In the genomic region with DNA sequence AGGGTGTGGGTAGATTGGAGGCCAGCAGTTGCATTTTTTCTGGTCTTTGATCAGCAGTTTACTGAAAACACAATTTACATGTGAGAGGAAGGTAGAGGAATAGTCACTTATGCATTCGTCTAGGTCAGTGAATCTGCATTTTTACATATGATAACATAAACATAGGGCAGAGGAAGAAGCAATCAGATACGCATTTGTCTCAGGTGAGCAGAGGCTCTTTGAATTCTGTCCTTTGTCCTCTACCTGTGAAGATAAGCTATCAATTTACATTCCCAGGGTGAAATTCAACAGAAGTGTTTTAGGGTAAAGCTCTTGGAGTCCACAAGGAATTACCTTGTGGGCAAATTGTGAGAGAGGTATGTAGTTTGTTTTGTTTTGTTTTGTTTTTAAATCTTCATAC, we compare ENCODE assay signal across 26 cellular contexts.
DNase-seq lines count a peak whose midpoint lies in the region; ATAC-seq and TF ChIP-seq lines count a peak whose summit lies in the region.
"Had no signal": no experiment of that assay in that cellular context is flagged by ENCODE, and none has a peak within 500 bp of the region (broad histone marks: within the 10 kb centered on the region; RNA-seq: fewer than 3 reads in every experiment).

No MANE protein-coding gene starts in this region.

- POLR2A ChIA-PET in WTC11 (lab: Charles Lee) = no interaction called here

- DNase-seq in H9 (peak; percentile 25), WTC11 (ENCODE audit: low spot score) (no peak), iPS DF 6.9 (ENCODE audit: low read depth, low spot score) (peak; percentile 16), COLO829 (ENCODE audit: low spot score) (no peak), hepatic stellate cell (ENCODE audit: low spot score) (no peak)
- DNase-seq: AML-193; CD4-positive, alpha-beta T cell; DMS 273 treated with DMSO at 0.1 percent for 48 hours; DMS79; EL; GF-D8; Karpas-422; NCI-H1105; NCI-H1436 treated with DMSO at 0.1 percent for 48 hours; NCI-H187 treated with DMSO at 0.1 percent for 48 hours; NCI-H446; NCI-H526; NCI-H82; NK-92 treated with Interleukin-12 subunit alpha and Interleukin-12 subunit beta, amount 100 ng/mL, for 24 hours; PC-9 had no signal

- H3K36me3 ChIP-seq in iPS DF 6.9 (ENCODE audit: control insufficient read depth, insufficient read depth, low read length) = no peaks in the 10 kb centered on the region
- H3K36me3 ChIP-seq: BLaER1 treated with 17β-estradiol and CSF1 and Interleukin-3, amounts not matched to agents 10 nM and 100 nM; SJSA1 had no signal

- H4K20me1 ChIP-seq in H9 (ENCODE audit: control insufficient read depth, insufficient read depth, insufficient read length) = no peaks in the 10 kb centered on the region
- H4K20me1 ChIP-seq: BLaER1 treated with 17β-estradiol and CSF1 and Interleukin-3, amounts not matched to agents 10 nM and 100 nM had no signal

- no peaks in the 10 kb centered on the region for H3K23me2 ChIP-seq in H9 (ENCODE audit: insufficient read length, low read depth, low read length, poor library complexity, severe bottlenecking)

- H3K27ac ChIP-seq in H9 (ENCODE audit: insufficient read length, low read depth, low read length) = no peak overlapping the region
- no peak overlapping the region for H3K27ac ChIP-seq in iPS DF 6.9 (ENCODE audit: low read length)
- H3K27ac ChIP-seq: A549; BLaER1 treated with 17β-estradiol and CSF1 and Interleukin-3, amounts not matched to agents 10 nM and 100 nM; PC-9; SJSA1 had no signal

- no CpG with 5 or more reads among the region's 2 CpGs for WGBS in H9 (ENCODE audit: extremely low coverage, insufficient read length, low lambda C conversion rate)
- no CpG with 5 or more reads among the region's 2 CpGs for WGBS in iPS DF 6.9 (ENCODE audit: insufficient coverage, insufficient read length)

- no peak overlapping the region for H2BK12ac ChIP-seq in H9 (ENCODE audit: insufficient read length, low read depth, low read length)

- H3K79me1 ChIP-seq in H9 (ENCODE audit: insufficient read depth, low read depth, low read length, poor library complexity, severe bottlenecking) = no peaks in the 10 kb centered on the region

- peaks cover 65 to 67% of the 10 kb centered on the region in 2 experiments for H3K9me3 Mint-ChIP-seq in H9
- H3K9me3 Mint-ChIP-seq in WTC11 = peaks cover 6% of the 10 kb centered on the region

- peak overlapping the region in 2 of 3 experiments; percentile 36 to 63; a peak in 5 of 7 replicates for H3K27ac Mint-ChIP-seq in H9
- peak overlapping the region; percentile 20 for H3K27ac Mint-ChIP-seq in WTC11
- H3K27ac Mint-ChIP-seq: CD4-positive, alpha-beta T cell had no signal

- no peak overlapping the region for H2AFZ ChIP-seq in H9 (ENCODE audit: low read length)
- H2AFZ ChIP-seq: PC-9 had no signal

- no peak overlapping the region for H3K23ac ChIP-seq in H9 (ENCODE audit: insufficient read length, low read depth, low read length)

- H2BK15ac ChIP-seq in H9 (ENCODE audit: low read depth, low read length) = no peak overlapping the region

- peaks cover 6% of the 10 kb centered on the region for H3K9me3 ChIP-seq in H9 (ENCODE audit: control insufficient read depth, low read depth, low read length)
- no peaks in the 10 kb centered on the region for H3K9me3 ChIP-seq in iPS DF 6.9 (ENCODE audit: control insufficient read depth, insufficient read depth, low read length)
- H3K9me3 ChIP-seq: A549, SJSA1 had no signal

- H2BK20ac ChIP-seq in H9 (ENCODE audit: low read depth, low read length, poor library complexity, severe bottlenecking) = no peak overlapping the region

- H3K27me3 Mint-ChIP-seq in H9 (ENCODE audit: low read depth) (peaks cover 2% of the 10 kb centered on the region; the same call in 1 of the 2 replicates), WTC11 (ENCODE audit: low read depth) (peaks cover 24% of the 10 kb centered on the region)
- H3K27me3 Mint-ChIP-seq: CD4-positive, alpha-beta T cell had no signal

- no peak overlapping the region for H3K4ac ChIP-seq in H9 (ENCODE audit: low read depth, low read length)

- H2BK5ac ChIP-seq in H9 (ENCODE audit: insufficient read length, low read length) = no peak overlapping the region

- H3K14ac ChIP-seq in H9 (ENCODE audit: insufficient read depth, low read length) = no peak overlapping the region

- no peak overlapping the region for H4K8ac ChIP-seq in H9 (replicated peaks; ENCODE audit: insufficient read length, low read depth, low read length)

- H3K36me3 Mint-ChIP-seq in H9 (ENCODE audit: insufficient read depth in 1 of 3, low read depth in 3 of 3) = peaks cover 6 to 13% (median 8%) of the 10 kb centered on the region in 3 experiments; a peak in 6 of 7 replicates
- peaks cover 13% of the 10 kb centered on the region for H3K36me3 Mint-ChIP-seq in WTC11

- no peak overlapping the region for H4K91ac ChIP-seq in H9 (ENCODE audit: insufficient read length, low read depth, low read length)

- H4K5ac ChIP-seq in H9 (ENCODE audit: insufficient read length, low read depth, low read length) = no peak overlapping the region

- ATAC-seq in WTC11 (peak; percentile 94), HG03469 (IDR thresholded peaks at IDR 0.05; ENCODE audit: unreplicated experiment) (no peak), GM21381 (IDR thresholded peaks at IDR 0.05; ENCODE audit: unreplicated experiment) (no peak)
- ATAC-seq: A549, Right ventricle myocardium inferior had no signal

- CTCF ChIA-PET in WTC11 (lab: Charles Lee) = no interaction called here

- H2BK120ac ChIP-seq in H9 (ENCODE audit: low read depth, low read length, poor library complexity, severe bottlenecking) = no peak overlapping the region

- no peaks in the 10 kb centered on the region for H3K79me2 ChIP-seq in H9 (ENCODE audit: insufficient read depth, low read length)

- no peak overlapping the region for H2AK5ac ChIP-seq in H9 (ENCODE audit: insufficient read length, low read length)

- H3K56ac ChIP-seq in H9 (ENCODE audit: insufficient read length, low read depth, low read length) = no peak overlapping the region

- H3K4me3 ChIP-seq in iPS DF 6.9 (ENCODE audit: low read length) = no peak overlapping the region
- H3K4me3 ChIP-seq: A549; BLaER1 treated with 17β-estradiol and CSF1 and Interleukin-3, amounts not matched to agents 10 nM and 100 nM; PC-9; SJSA1 had no signal

- H3K9ac ChIP-seq in H9 (ENCODE audit: extremely low read depth, insufficient read length, low read length) = no peak overlapping the region
- H3K9ac ChIP-seq: BLaER1 treated with 17β-estradiol and CSF1 and Interleukin-3, amounts not matched to agents 10 nM and 100 nM had no signal

- H3K4me1 Mint-ChIP-seq in H9 (peaks cover 15 to 31% of the 10 kb centered on the region in 2 experiments), WTC11 (peaks cover 27% of the 10 kb centered on the region)

- H3K18ac ChIP-seq in H9 (ENCODE audit: insufficient read length, low read depth, low read length) = no peak overlapping the region

- H3T11ph ChIP-seq in H9 (ENCODE audit: low read length) = no peak overlapping the region

- H3K27me3 ChIP-seq in H9 (ENCODE audit: insufficient read depth, low read length) (no peaks in the 10 kb centered on the region), iPS DF 6.9 (ENCODE audit: control insufficient read depth, insufficient read depth, low read length) (no peaks in the 10 kb centered on the region)
- H3K27me3 ChIP-seq: SJSA1 had no signal

- no peaks in the 10 kb centered on the region for H3K4me1 ChIP-seq in H9 (ENCODE audit: insufficient read depth, low read length)
- H3K4me1 ChIP-seq in iPS DF 6.9 (ENCODE audit: control insufficient read depth, insufficient read depth, low read length) = no peaks in the 10 kb centered on the region
- H3K4me1 ChIP-seq: A549; BLaER1 treated with 17β-estradiol and CSF1 and Interleukin-3, amounts not matched to agents 10 nM and 100 nM; SJSA1 had no signal

- H3K4me3 Mint-ChIP-seq in H9 = no peak overlapping the region
- peak overlapping the region; percentile 5 for H3K4me3 Mint-ChIP-seq in WTC11
- H3K4me3 Mint-ChIP-seq: CD4-positive, alpha-beta T cell had no signal

- peak overlapping the region; percentile 6 for H3K4me2 ChIP-seq in H9 (ENCODE audit: insufficient read depth, insufficient read length, low read length)
- H3K4me2 ChIP-seq: A549; BLaER1 treated with 17β-estradiol and CSF1 and Interleukin-3, amounts not matched to agents 10 nM and 100 nM; PC-9 had no signal

- no peak for TF ChIP-seq CTCF in H9 (conservative IDR thresholded peaks at IDR 0.05)
- TF ChIP-seq CTCF in WTC11 (IDR thresholded peaks at IDR 0.05) = no peak

TF ChIP-seq in WTC11, 78 proteins besides CTCF, POLR2A, EP300 and RAD21:
- TF ChIP-seq PRRX2 (CRISPR knock-in tag; IDR thresholded peaks at IDR 0.05) (no peak), NFE2L1 (CRISPR knock-in tag; IDR thresholded peaks at IDR 0.05) (no peak)
- TF ChIP-seq, protein P1, sequence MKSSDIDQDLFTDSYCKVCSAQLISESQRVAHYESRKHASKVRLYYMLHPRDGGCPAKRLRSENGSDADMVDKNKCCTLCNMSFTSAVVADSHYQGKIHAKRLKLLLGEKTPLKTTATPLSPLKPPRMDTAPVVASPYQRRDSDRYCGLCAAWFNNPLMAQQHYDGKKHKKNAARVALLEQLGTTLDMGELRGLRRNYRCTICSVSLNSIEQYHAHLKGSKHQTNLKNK (CRISPR knock-in tag; IDR thresholded peaks at IDR 0.05) = no peak
- TF ChIP-seq, protein P2, sequence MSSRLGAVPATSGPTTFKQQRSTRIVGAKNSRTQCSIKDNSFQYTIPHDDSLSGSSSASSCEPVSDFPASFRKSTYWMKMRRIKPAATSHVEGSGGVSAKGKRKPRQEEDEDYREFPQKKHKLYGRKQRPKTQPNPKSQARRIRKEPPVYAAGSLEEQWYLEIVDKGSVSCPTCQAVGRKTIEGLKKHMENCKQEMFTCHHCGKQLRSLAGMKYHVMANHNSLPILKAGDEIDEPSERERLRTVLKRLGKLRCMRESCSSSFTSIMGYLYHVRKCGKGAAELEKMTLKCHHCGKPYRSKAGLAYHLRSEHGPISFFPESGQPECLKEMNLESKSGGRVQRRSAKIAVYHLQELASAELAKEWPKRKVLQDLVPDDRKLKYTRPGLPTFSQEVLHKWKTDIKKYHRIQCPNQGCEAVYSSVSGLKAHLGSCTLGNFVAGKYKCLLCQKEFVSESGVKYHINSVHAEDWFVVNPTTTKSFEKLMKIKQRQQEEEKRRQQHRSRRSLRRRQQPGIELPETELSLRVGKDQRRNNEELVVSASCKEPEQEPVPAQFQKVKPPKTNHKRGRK (CRISPR knock-in tag; IDR thresholded peaks at IDR 0.05; ENCODE audit: borderline replicate concordance) = no peak

Comparison
In these comparisons a context has a peak if more than half of its experiments do, and no peak if none do; other contexts are left out.
1. DNase-seq: peak in H9 (single experiment) and iPS DF 6.9 (single experiment); none in WTC11 (single experiment), COLO829 (single experiment) and hepatic stellate cell (single experiment).